ENCODE assay signal across 26 cellular contexts in genomic region chr2:8333177-8333831, GRCh38.
"Had no signal": no experiment of that assay in that cellular context is flagged by ENCODE, and none has a peak within 500 bp of the region (broad histone marks: within the 10 kb centered on the region; RNA-seq: fewer than 3 reads in every experiment).

No MANE protein-coding gene starts in this region.

- H3K27me3 ChIP-seq: breast epithelium had no signal

- ATAC-seq: activated T-cell treated with anti-CD3 and anti-CD28 coated beads, Interleukin-2, amount 50 U/mL, for 72 hours; K562; Panc1; Right ventricle myocardium inferior; T-cell had no signal

- H3K4me3 ChIP-seq: breast epithelium, K562, SK-N-MC had no signal

- H3K27me3 Mint-ChIP-seq: activated CD4-positive, alpha-beta memory T cell treated with anti-CD3 and anti-CD28 coated beads for 36 hours; T-cell had no signal

- H3K4me1 ChIP-seq: breast epithelium had no signal

- FAIRE-seq: K562 had no signal

- DNase-seq: activated CD4-positive, alpha-beta memory T cell treated with anti-CD3 and anti-CD28 coated beads for 36 hours; activated CD4-positive, alpha-beta T cell treated with anti-CD3 and anti-CD28 coated beads, Interleukin-2, amount 10 ng/mL, durations not matched to agents 7 days and 5 days; activated CD4-positive, CD25-positive, alpha-beta regulatory T cell; activated gamma-delta T cell treated with Interleukin-2 at 50 U/mL for 16 hours; activated naive CD4-positive, alpha-beta T cell treated with anti-CD3 and anti-CD28 coated beads, Interleukin-2, amount 10 ng/mL, durations not matched to agents 7 days and 5 days; activated T-cell treated with anti-CD3 and anti-CD28 coated beads, Interleukin-2, amount 50 U/mL, for 72 hours; aorta; Karpas-422; MM.1S; NCI-H1105; NCI-H1436; NCI-H1694 treated with DMSO at 0.1 percent for 48 hours; NCI-H2029 treated with DMSO at 0.1 percent for 48 hours; NCI-H510A treated with DMSO at 0.1 percent for 48 hours; NCI-H69; NK-92 treated with Interleukin-12 subunit alpha and Interleukin-12 subunit beta, amount 100 ng/mL, for 24 hours; OCI-M1; RPMI8226; T-cell had no signal

- H3K36me3 Mint-ChIP-seq: activated CD4-positive, alpha-beta memory T cell treated with anti-CD3 and anti-CD28 coated beads for 36 hours; T-cell had no signal

- H3K27ac Mint-ChIP-seq: activated CD4-positive, alpha-beta memory T cell treated with anti-CD3 and anti-CD28 coated beads for 36 hours; activated CD4-positive, alpha-beta T cell treated with anti-CD3 and anti-CD28 coated beads, Interleukin-2, amount 10 ng/mL, durations not matched to agents 7 days and 5 days; activated naive CD4-positive, alpha-beta T cell treated with anti-CD3 and anti-CD28 coated beads, Interleukin-2, amount 10 ng/mL, durations not matched to agents 7 days and 5 days; activated T-cell treated with anti-CD3 and anti-CD28 coated beads, Interleukin-2, amount 50 U/mL, for 72 hours; activated T-helper 2 cell treated with anti-CD3 and anti-CD28 coated beads, Interferon-gamma antibody, Interleukin-2, Interleukin-4, amounts not matched to agents 10 μg/mL and 5 μg/mL and 100 μg/mL, durations not matched to agents 14 hours and 24 hours and 36 hours; T-cell had no signal

- H3K36me3 ChIP-seq: breast epithelium had no signal

- H3K27ac ChIP-seq: breast epithelium, SK-N-MC, VCaP had no signal

- H3K4me3 Mint-ChIP-seq: activated CD4-positive, alpha-beta memory T cell treated with anti-CD3 and anti-CD28 coated beads for 36 hours; activated CD4-positive, alpha-beta T cell treated with anti-CD3 and anti-CD28 coated beads, Interleukin-2, amount 10 ng/mL, durations not matched to agents 7 days and 5 days; activated naive CD4-positive, alpha-beta T cell treated with anti-CD3 and anti-CD28 coated beads, Interleukin-2, amount 10 ng/mL, durations not matched to agents 7 days and 5 days; activated T-cell treated with anti-CD3 and anti-CD28 coated beads, Interleukin-2, amount 50 U/mL, for 72 hours; T-cell had no signal

- H3K9me3 Mint-ChIP-seq: activated CD4-positive, alpha-beta memory T cell treated with anti-CD3 and anti-CD28 coated beads for 36 hours; activated naive CD4-positive, alpha-beta T cell treated with anti-CD3 and anti-CD28 coated beads, Interleukin-2, amount 10 ng/mL, durations not matched to agents 7 days and 5 days; activated T-helper 2 cell treated with anti-CD3 and anti-CD28 coated beads, Interferon-gamma antibody, Interleukin-2, Interleukin-4, amounts not matched to agents 10 μg/mL and 5 μg/mL and 100 μg/mL, durations not matched to agents 14 hours and 24 hours and 36 hours; T-cell had no signal
